ENCODE assay signal across 17 cellular contexts in the genomic region with DNA sequence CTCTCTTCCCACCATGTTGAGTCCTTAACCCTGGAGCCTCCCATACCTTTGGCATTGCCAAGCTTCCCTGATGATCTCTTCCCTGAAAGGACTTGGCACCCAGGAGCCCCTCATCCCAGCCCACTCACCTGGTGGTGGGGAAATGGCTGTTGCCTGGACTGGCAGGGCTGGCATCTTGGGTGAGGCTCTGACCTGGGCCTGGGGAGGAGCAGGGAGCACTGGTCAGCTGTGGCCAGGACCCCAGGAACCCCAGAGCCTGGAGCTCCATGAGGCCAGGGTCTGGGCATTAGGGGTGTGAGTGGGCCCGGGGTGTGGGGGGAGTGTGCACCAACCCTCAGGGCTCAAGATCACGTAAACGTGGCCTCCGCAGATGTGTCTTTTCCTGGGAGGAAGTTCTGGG. TPM values are rescaled to one million over a fixed set of nuclear protein-coding genes. Genes with fewer than 3 reads are reported as not detected.
DNase-seq lines count a peak whose midpoint lies in the region; ATAC-seq and TF ChIP-seq lines count a peak whose summit lies in the region.
"Had no signal": no experiment of that assay in that cellular context is flagged by ENCODE, and none has a peak within 500 bp of the region (broad histone marks: within the 10 kb centered on the region; RNA-seq: fewer than 3 reads in every experiment).

No MANE protein-coding gene starts in this region.

- no peak overlapping the region for H3K4me3 Mint-ChIP-seq in CD14-positive monocyte
- no peak overlapping the region for H3K4me3 Mint-ChIP-seq in T-helper 17 cell
- H3K4me3 Mint-ChIP-seq: CD4-positive, alpha-beta memory T cell; H9; IgD-negative memory B cell had no signal

- H3K27ac ChIP-seq in body of pancreas: no peak overlapping the region
- H3K27ac ChIP-seq: C4-2B, HL-60 had no signal

- H3K27me3 ChIP-seq in body of pancreas: no peaks in the 10 kb centered on the region

- H3K4me3 ChIP-seq in body of pancreas: no peak overlapping the region

- TF ChIP-seq CTCF in CD14-positive monocyte (IDR thresholded peaks at IDR 0.05) (no peak), body of pancreas (IDR thresholded peaks at IDR 0.05) (no peak)

- no peaks in the 10 kb centered on the region for H3K9me3 ChIP-seq in T-helper 17 cell (ENCODE audit: control insufficient read depth, low read length, poor library complexity, severe bottlenecking)
- H3K9me3 ChIP-seq in body of pancreas: no peaks in the 10 kb centered on the region

- TF ChIP-seq POLR2A in body of pancreas (IDR thresholded peaks at IDR 0.05): no peak

- H3K4me1 Mint-ChIP-seq in CD14-positive monocyte: peaks cover 25% of the 10 kb centered on the region
- H3K4me1 Mint-ChIP-seq in T-helper 17 cell: peaks cover 3% of the 10 kb centered on the region
- H3K4me1 Mint-ChIP-seq: H9 had no signal

- H3K27me3 Mint-ChIP-seq in CD14-positive monocyte (ENCODE audit: low read depth in 3 of 3) (peaks cover 0 to 8% (median 3%) of the 10 kb centered on the region in 3 donors), T-helper 17 cell (no peaks in the 10 kb centered on the region)
- H3K27me3 Mint-ChIP-seq: CD4-positive, alpha-beta memory T cell; IgD-negative memory B cell had no signal

- intact Hi-C loops in CD14-positive monocyte (cut with micrococcal nuclease): loop anchor here in 1 of 2 donors (5.0 kb wide), 1 partner anchor 73 kb away; a partner anchor contains a TSS
- intact Hi-C loops in posterior vena cava (cut with DNase I): loop anchor here in 1 of 2 donors (10.0 kb wide), 1 partner anchor 75 kb away; a partner anchor contains a TSS
- intact Hi-C loops in body of pancreas (cut with DNase I): no loop called here

- no peaks in the 10 kb centered on the region for H3K9me3 Mint-ChIP-seq in CD14-positive monocyte
- H3K9me3 Mint-ChIP-seq: CD4-positive, alpha-beta memory T cell; H9; IgD-negative memory B cell had no signal

- H3K27ac Mint-ChIP-seq in CD14-positive monocyte (peak overlapping the region in 1 of 7 donors; percentile 43), T-helper 17 cell (peak overlapping the region; percentile 65)
- H3K27ac Mint-ChIP-seq: H9 had no signal

- no peak for ATAC-seq in T-helper 17 cell
- ATAC-seq in body of pancreas: no peak
- no peak for ATAC-seq in HG02852 (IDR thresholded peaks at IDR 0.05; ENCODE audit: unreplicated experiment)

- no peaks in the 10 kb centered on the region for H3K36me3 ChIP-seq in body of pancreas (replicated peaks in 1 of 2; ENCODE audit: insufficient read depth in 1 of 2, low read depth in 2 of 2)

- no peaks in the 10 kb centered on the region for H3K4me1 ChIP-seq in body of pancreas

- 74 to 80% methylated on average over 3 to 4 of the region's 4 CpGs for WGBS in body of pancreas, 2 donors

- H3K36me3 Mint-ChIP-seq in CD14-positive monocyte: no peaks in the 10 kb centered on the region
- peaks cover 3% of the 10 kb centered on the region for H3K36me3 Mint-ChIP-seq in T-helper 17 cell (ENCODE audit: low read depth)
- H3K36me3 Mint-ChIP-seq: CD4-positive, alpha-beta memory T cell had no signal

- DNase-seq in CD14-positive monocyte (ENCODE audit: low spot score) (peak; percentile 45), T-helper 17 cell (no peak), posterior vena cava (ENCODE audit: low spot score) (peak; percentile 62), body of pancreas (no peak), T-helper 2 cell (no peak)
- DNase-seq: ACHN; AML-193; CD4-positive, alpha-beta memory T cell; DMS153; DMS79; GDM1; H9; KBM-7 had no signal

RNA-seq across cellular contexts. Expression of a gene that starts 9.5 kb away (rescaled TPM):
- polyA plus RNA-seq in CD14-positive monocyte: under 1 TPM; 0.69 to 0.71 TPM
- 1 to 10 TPM; 1.2 to 2.3 TPM for total RNA-seq in T-helper 17 cell
- total RNA-seq in posterior vena cava: 1 to 10 TPM; 3.1 to 5.4 TPM
- total RNA-seq in body of pancreas: 10 to 100 TPM; 14.8 to 20.0 TPM

RNA-seq across cellular contexts. Expression of a gene that starts 53.4 kb away (rescaled TPM):
- polyA plus RNA-seq in CD14-positive monocyte: under 1 TPM in 1 of 2 donors, not detected in 1; 0.10 TPM
- total RNA-seq in T-helper 17 cell (1 to 10 TPM; 6.7 to 9.4 TPM), posterior vena cava (10 to 100 TPM in 1 of 2 donors, 1 to 10 TPM in 1; 8.9 to 11.9 TPM), body of pancreas (1 to 10 TPM; 3.3 to 3.4 TPM)

Comparison
In these comparisons a context has a peak if more than half of its experiments do, and no peak if none do; other contexts are left out.
1. DNase-seq: peak in CD14-positive monocyte (single experiment) and posterior vena cava (single experiment); none in T-helper 17 cell (0 of 3), body of pancreas (0 of 4) and T-helper 2 cell (0 of 5).